In genomic region chr12:107330901-107331431, GRCh38 we compare ENCODE assay signal across 16 cellular contexts.
DNase-seq lines count a peak whose midpoint lies in the region; ATAC-seq and TF ChIP-seq lines count a peak whose summit lies in the region.
"Had no signal": no experiment of that assay in that cellular context is flagged by ENCODE, and none has a peak within 500 bp of the region (broad histone marks: within the 10 kb centered on the region; RNA-seq: fewer than 3 reads in every experiment).

No MANE protein-coding gene starts in this region.

- no peaks in the 10 kb centered on the region for H3K9me3 ChIP-seq in naive thymus-derived CD4-positive, alpha-beta T cell (ENCODE audit: control insufficient read depth in 2 of 3, low read length in 3 of 3)
- H3K9me3 ChIP-seq: upper lobe of left lung had no signal

- H3K27ac ChIP-seq in naive thymus-derived CD4-positive, alpha-beta T cell (ENCODE audit: low read depth, low read length): no peak overlapping the region
- H3K27ac ChIP-seq: brain microvascular endothelial cell, upper lobe of left lung had no signal

- no peak for TF ChIP-seq CTCF in WTC11 (IDR thresholded peaks at IDR 0.05)

- H3K9me3 Mint-ChIP-seq in activated CD4-positive, alpha-beta T cell treated with anti-CD3 and anti-CD28 coated beads for 36 hours (ENCODE audit: low read depth): peaks cover 3% of the 10 kb centered on the region
- H3K9me3 Mint-ChIP-seq in WTC11: no peaks in the 10 kb centered on the region
- H3K9me3 Mint-ChIP-seq in naive thymus-derived CD4-positive, alpha-beta T cell: peaks cover 0 to 5% (median 0%) of the 10 kb centered on the region in 11 donors

- peaks cover 2% of the 10 kb centered on the region for H3K27me3 Mint-ChIP-seq in activated CD4-positive, alpha-beta T cell treated with anti-CD3 and anti-CD28 coated beads for 36 hours
- H3K27me3 Mint-ChIP-seq in WTC11 (ENCODE audit: low read depth): no peaks in the 10 kb centered on the region; the same call in 1 of the 2 replicates
- no peaks in the 10 kb centered on the region for H3K27me3 Mint-ChIP-seq in naive thymus-derived CD4-positive, alpha-beta T cell

- no peaks in the 10 kb centered on the region for H3K36me3 ChIP-seq in naive thymus-derived CD4-positive, alpha-beta T cell (ENCODE audit: control insufficient read depth in 2 of 3, insufficient read depth in 3 of 3, low read length in 3 of 3)
- H3K36me3 ChIP-seq: brain microvascular endothelial cell, upper lobe of left lung had no signal

- peaks cover 3 to 13% of the 10 kb centered on the region in 2 donors for H3K4me1 ChIP-seq in naive thymus-derived CD4-positive, alpha-beta T cell (ENCODE audit: control insufficient read depth in 2 of 2, insufficient read depth in 2 of 2, low read length in 2 of 2)
- H3K4me1 ChIP-seq: upper lobe of left lung had no signal

- no peak overlapping the region for H3K4me3 ChIP-seq in naive thymus-derived CD4-positive, alpha-beta T cell (ENCODE audit: low read length)
- H3K4me3 ChIP-seq: upper lobe of left lung had no signal

- no peak overlapping the region for H3K4me3 Mint-ChIP-seq in activated CD4-positive, alpha-beta T cell treated with anti-CD3 and anti-CD28 coated beads for 36 hours
- H3K4me3 Mint-ChIP-seq in WTC11: no peak overlapping the region
- H3K4me3 Mint-ChIP-seq in naive thymus-derived CD4-positive, alpha-beta T cell: peak overlapping the region in 8 of 10 donors; percentile 3 to 56 (median 22)

- intact Hi-C loops in activated CD4-positive, alpha-beta T cell treated with anti-CD3 and anti-CD28 coated beads for 36 hours (cut with DNase I, micrococcal nuclease): no loop called here
- intact Hi-C loops in naive thymus-derived CD4-positive, alpha-beta T cell (cut with micrococcal nuclease): no loop called here

- H3K4me1 Mint-ChIP-seq in activated CD4-positive, alpha-beta T cell treated with anti-CD3 and anti-CD28 coated beads for 36 hours: peaks cover 74% of the 10 kb centered on the region
- peaks cover 21% of the 10 kb centered on the region for H3K4me1 Mint-ChIP-seq in WTC11
- peaks cover 53 to 94% (median 87%) of the 10 kb centered on the region in 7 donors for H3K4me1 Mint-ChIP-seq in naive thymus-derived CD4-positive, alpha-beta T cell

- peaks cover 6% of the 10 kb centered on the region for H3K36me3 Mint-ChIP-seq in activated CD4-positive, alpha-beta T cell treated with anti-CD3 and anti-CD28 coated beads for 36 hours (ENCODE audit: low read depth)
- no peaks in the 10 kb centered on the region for H3K36me3 Mint-ChIP-seq in WTC11
- peaks cover 0 to 32% (median 3%) of the 10 kb centered on the region in 5 donors for H3K36me3 Mint-ChIP-seq in naive thymus-derived CD4-positive, alpha-beta T cell

- ATAC-seq in activated CD4-positive, alpha-beta T cell treated with anti-CD3 and anti-CD28 coated beads for 36 hours: peak; percentile 54
- peak; percentile 42 for ATAC-seq in WTC11
- peak; percentile 37 for ATAC-seq in naive thymus-derived CD4-positive, alpha-beta T cell
- ATAC-seq: Right ventricle myocardium inferior had no signal

- CTCF ChIA-PET in activated CD4-positive, alpha-beta T cell treated with anti-CD3 and anti-CD28 coated beads for 36 hours (lab: Charles Lee): interaction anchor here (0.7 to 3.1 kb wide), 3 partner anchors 10 to 39 kb away, joined by 3 to 9 read pairs (median 5); no protein-coding TSS in a partner anchor
- CTCF ChIA-PET in WTC11 (lab: Charles Lee): interaction anchor here (0.6 to 1.9 kb wide), 6 partner anchors 9 to 340 kb away, joined by 3 to 6 read pairs (median 4); no protein-coding TSS in a partner anchor
- CTCF ChIA-PET in naive thymus-derived CD4-positive, alpha-beta T cell (lab: Charles Lee): interaction anchor here (1.3 kb wide), 1 partner anchor 16 kb away, joined by 4 read pairs; no protein-coding TSS in a partner anchor

- H3K27ac Mint-ChIP-seq in activated CD4-positive, alpha-beta T cell treated with anti-CD3 and anti-CD28 coated beads for 36 hours: no peak overlapping the region
- H3K27ac Mint-ChIP-seq in WTC11: no peak overlapping the region
- H3K27ac Mint-ChIP-seq in naive thymus-derived CD4-positive, alpha-beta T cell: peak overlapping the region; percentile 12 to 86 (median 53)

- no peaks in the 10 kb centered on the region for H3K27me3 ChIP-seq in naive thymus-derived CD4-positive, alpha-beta T cell (ENCODE audit: control insufficient read depth in 2 of 2, insufficient read depth in 2 of 2, low read length in 2 of 2)
- H3K27me3 ChIP-seq: brain microvascular endothelial cell, upper lobe of left lung had no signal

- POLR2A ChIA-PET in activated CD4-positive, alpha-beta T cell treated with anti-CD3 and anti-CD28 coated beads for 36 hours (lab: Charles Lee): no interaction called here
- POLR2A ChIA-PET in WTC11 (lab: Charles Lee): interaction anchor here (0.6 kb wide), 2 partner anchors 10 to 40 kb away, joined by 3 to 4 read pairs; no protein-coding TSS in a partner anchor
- POLR2A ChIA-PET in naive thymus-derived CD4-positive, alpha-beta T cell (lab: Charles Lee): interaction anchor here (0.6 to 1.7 kb wide), 2 partner anchors 11 to 148 kb away, joined by 6 to 7 read pairs; no protein-coding TSS in a partner anchor

- peak; percentile 64 for DNase-seq in activated CD4-positive, alpha-beta T cell treated with anti-CD3 and anti-CD28 coated beads for 36 hours
- DNase-seq in activated CD4-positive, alpha-beta T cell treated with anti-CD3 and anti-CD28 coated beads, Interleukin-2, amount 50 U/mL, for 4 hours: no peak
- DNase-seq in M059J (ENCODE audit: low read depth) (peak; percentile 57), WTC11 (ENCODE audit: low spot score) (no peak), OCI-M2 (lab: John Stamatoyannopoulos, UW; ENCODE audit: unreplicated experiment) (no peak), NCI-H187 treated with DMSO at 0.1 percent for 48 hours (lab: John Stamatoyannopoulos, UW) (no peak), NCI-H1105 treated with DMSO at 0.1 percent for 48 hours (lab: John Stamatoyannopoulos, UW) (no peak)
- peak in 3 of 9 donors; percentile 19 to 42 (median 28) for DNase-seq in naive thymus-derived CD4-positive, alpha-beta T cell
- DNase-seq: brain microvascular endothelial cell; foreskin melanocyte; NCI-H1092; NCI-H526 treated with DMSO at 0.1 percent for 48 hours; posterior cingulate gyrus; stimulated activated CD4-positive, alpha-beta T cell treated with anti-CD3 and anti-CD28 coated beads, Interleukin-12 subunit alpha, Interleukin-12 subunit beta, amount 100 ng/mL, for 4 hours had no signal

TF ChIP-seq in WTC11, 78 proteins besides CTCF, POLR2A, EP300 and RAD21 (continues in another document):
- TF ChIP-seq ZNF671 (CRISPR knock-in tag; IDR thresholded peaks at IDR 0.05) (no peak), ATF3 (CRISPR knock-in tag; conservative IDR thresholded peaks at IDR 0.05) (no peak), CDX4 (CRISPR knock-in tag; IDR thresholded peaks at IDR 0.05; ENCODE audit: borderline replicate concordance) (no peak), E2F4 (CRISPR knock-in tag; IDR thresholded peaks at IDR 0.05; ENCODE audit: borderline replicate concordance, low read depth) (no peak), AFF4 (CRISPR knock-in tag; IDR thresholded peaks at IDR 0.05; ENCODE audit: borderline replicate concordance) (no peak), ZBTB21 (CRISPR knock-in tag; IDR thresholded peaks at IDR 0.05; ENCODE audit: borderline replicate concordance) (no peak)

Comparison
In these comparisons a context has a peak if more than half of its experiments do, and no peak if none do; other contexts are left out.
1. DNase-seq: peak in activated CD4-positive, alpha-beta T cell treated with anti-CD3 and anti-CD28 coated beads for 36 hours (single experiment) and M059J (single experiment); none in activated CD4-positive, alpha-beta T cell treated with anti-CD3 and anti-CD28 coated beads, Interleukin-2, amount 50 U/mL, for 4 hours (0 of 2), WTC11 (single experiment), OCI-M2 (single experiment), NCI-H187 treated with DMSO at 0.1 percent for 48 hours (single experiment) and NCI-H1105 treated with DMSO at 0.1 percent for 48 hours (single experiment).
2. H3K27ac Mint-ChIP-seq: peak in naive thymus-derived CD4-positive, alpha-beta T cell (9 of 9); none in activated CD4-positive, alpha-beta T cell treated with anti-CD3 and anti-CD28 coated beads for 36 hours (single experiment) and WTC11 (single experiment).
3. H3K4me3 Mint-ChIP-seq: peak in naive thymus-derived CD4-positive, alpha-beta T cell (8 of 10); none in activated CD4-positive, alpha-beta T cell treated with anti-CD3 and anti-CD28 coated beads for 36 hours (single experiment) and WTC11 (single experiment).
4. Peak in every context shown above with its lines, with median percentiles within 50 percentile points of each other: ATAC-seq.